Comparison of ENCODE assay signal across 8 cellular contexts in the genomic region with DNA sequence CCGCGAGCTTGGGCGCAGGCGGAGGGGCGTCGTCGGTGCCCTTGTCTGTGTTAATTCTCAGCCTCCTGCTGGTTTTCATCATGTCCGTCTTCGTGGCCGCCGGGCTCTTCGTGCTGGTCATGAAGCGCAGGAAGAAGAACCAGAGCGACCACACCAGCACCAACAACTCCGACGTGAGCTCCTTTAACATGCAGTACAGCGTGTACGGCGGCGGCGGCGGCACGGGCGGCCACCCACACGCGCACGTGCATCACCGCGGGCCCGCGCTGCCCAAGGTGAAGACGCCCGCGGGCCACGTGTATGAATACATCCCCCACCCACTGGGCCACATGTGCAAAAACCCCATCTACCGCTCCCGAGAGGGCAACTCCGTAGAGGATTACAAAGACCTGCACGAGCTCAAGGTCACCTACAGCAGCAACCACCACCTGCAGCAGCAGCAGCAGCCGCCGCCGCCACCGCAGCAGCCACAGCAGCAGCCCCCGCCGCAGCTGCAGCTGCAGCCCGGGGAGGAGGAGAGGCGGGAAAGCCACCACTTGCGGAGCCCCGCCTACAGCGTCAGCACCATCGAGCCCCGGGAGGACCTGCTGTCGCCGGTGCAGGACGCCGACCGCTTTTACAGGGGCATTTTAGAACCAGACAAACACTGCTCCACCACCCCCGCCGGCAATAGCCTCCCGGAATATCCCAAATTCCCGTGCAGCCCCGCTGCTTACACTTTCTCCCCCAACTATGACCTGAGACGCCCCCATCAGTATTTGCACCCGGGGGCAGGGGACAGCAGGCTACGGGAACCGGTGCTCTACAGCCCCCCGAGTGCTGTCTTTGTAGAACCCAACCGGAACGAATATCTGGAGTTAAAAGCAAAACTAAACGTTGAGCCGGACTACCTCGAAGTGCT. TPM values are rescaled to one million over a fixed set of nuclear protein-coding genes. Genes with fewer than 3 reads are reported as not detected.
DNase-seq lines count a peak whose midpoint lies in the region; ATAC-seq and TF ChIP-seq lines count a peak whose summit lies in the region.

No MANE protein-coding gene starts in this region.

- H3K27me3 Mint-ChIP-seq in CD8-positive, alpha-beta T cell (ENCODE audit: low read depth) = peaks cover 59% of the 10 kb centered on the region
- peaks cover 60% of the 10 kb centered on the region for H3K27me3 Mint-ChIP-seq in activated naive CD8-positive, alpha-beta T cell treated with anti-CD3 and anti-CD28 coated beads, Interleukin-2, amount 50 U/mL, for 24 hours

- no peaks in the 10 kb centered on the region for H3K36me3 ChIP-seq in CD8-positive, alpha-beta T cell (ENCODE audit: insufficient read depth, low read length)

- no peak for TF ChIP-seq CTCF in CD8-positive, alpha-beta T cell (IDR thresholded peaks at IDR 0.05)

- peaks cover 29% of the 10 kb centered on the region for H3K4me1 Mint-ChIP-seq in CD8-positive, alpha-beta T cell (ENCODE audit: low read depth)
- H3K4me1 Mint-ChIP-seq in activated naive CD8-positive, alpha-beta T cell treated with anti-CD3 and anti-CD28 coated beads, Interleukin-2, amount 50 U/mL, for 24 hours = peaks cover 28% of the 10 kb centered on the region

- ATAC-seq in CD8-positive, alpha-beta T cell = peak; percentile 49
- no peak for ATAC-seq in activated naive CD8-positive, alpha-beta T cell treated with anti-CD3 and anti-CD28 coated beads, Interleukin-2, amount 50 U/mL, for 24 hours
- no peak for ATAC-seq in stimulated activated naive CD8-positive, alpha-beta T cell treated with anti-CD3 and anti-CD28 coated beads, Interleukin-15, Interleukin-2, amounts not matched to agents 100 U/mL and 50 U/mL, for 24 hours
- ATAC-seq in GM18519 (IDR thresholded peaks at IDR 0.05; ENCODE audit: low FRiP score, unreplicated experiment) = no peak
- ATAC-seq in HG02798 (IDR thresholded peaks at IDR 0.05; ENCODE audit: poor library complexity, unreplicated experiment) = no peak

- no peaks in the 10 kb centered on the region for H3K36me3 Mint-ChIP-seq in CD8-positive, alpha-beta T cell
- peaks cover 1% of the 10 kb centered on the region for H3K36me3 Mint-ChIP-seq in activated naive CD8-positive, alpha-beta T cell treated with anti-CD3 and anti-CD28 coated beads, Interleukin-2, amount 50 U/mL, for 24 hours (ENCODE audit: low read depth)

- peak in 2 of 7 experiments; percentile 25 to 56 for DNase-seq in CD8-positive, alpha-beta T cell
- DNase-seq in NCI-H1105 (lab: John Stamatoyannopoulos, UW) (peak; percentile 39), islet precursor cell (peak; percentile 73)
- DNase-seq in activated naive CD8-positive, alpha-beta T cell treated with anti-CD3 and anti-CD28 coated beads, Interleukin-2, amount 50 U/mL, for 24 hours = no peak
- peak; percentile 10 for DNase-seq in stimulated activated naive CD8-positive, alpha-beta T cell treated with anti-CD3 and anti-CD28 coated beads, Interleukin-15, Interleukin-2, amounts not matched to agents 100 U/mL and 50 U/mL, for 24 hours
- no peak for DNase-seq in activated CD4-positive, alpha-beta T cell treated with anti-CD3 and anti-CD28 coated beads, Interleukin-2, amount 50 U/mL, for 48 hours

- H3K9me3 ChIP-seq in CD8-positive, alpha-beta T cell (ENCODE audit: low read length) = no peaks in the 10 kb centered on the region

- no peak overlapping the region for H3K27ac ChIP-seq in CD8-positive, alpha-beta T cell (ENCODE audit: low read depth, low read length)

- CTCF ChIA-PET in CD8-positive, alpha-beta T cell (lab: Charles Lee) = no interaction called here

- H3K4me1 ChIP-seq in CD8-positive, alpha-beta T cell (ENCODE audit: insufficient read depth, low read length) = peaks cover 20% of the 10 kb centered on the region

- intact Hi-C loops in CD8-positive, alpha-beta T cell (cut with DNase I, micrococcal nuclease) = no loop called here

- peaks cover 2% of the 10 kb centered on the region for H3K9me3 Mint-ChIP-seq in CD8-positive, alpha-beta T cell
- H3K9me3 Mint-ChIP-seq in activated naive CD8-positive, alpha-beta T cell treated with anti-CD3 and anti-CD28 coated beads, Interleukin-2, amount 50 U/mL, for 24 hours = no peaks in the 10 kb centered on the region

- H3K27me3 ChIP-seq in CD8-positive, alpha-beta T cell (ENCODE audit: insufficient read depth, low read length) = peaks cover 22% of the 10 kb centered on the region

- H3K4me3 Mint-ChIP-seq in CD8-positive, alpha-beta T cell = peak overlapping the region; percentile 73
- H3K4me3 Mint-ChIP-seq in activated naive CD8-positive, alpha-beta T cell treated with anti-CD3 and anti-CD28 coated beads, Interleukin-2, amount 50 U/mL, for 24 hours = peak overlapping the region; percentile 59

- POLR2A ChIA-PET in CD8-positive, alpha-beta T cell (lab: Charles Lee) = no interaction called here

- peak overlapping the region; percentile 61 for H3K4me3 ChIP-seq in CD8-positive, alpha-beta T cell (ENCODE audit: low read depth, low read length)

- H3K27ac Mint-ChIP-seq in CD8-positive, alpha-beta T cell = no peak overlapping the region
- no peak overlapping the region for H3K27ac Mint-ChIP-seq in activated naive CD8-positive, alpha-beta T cell treated with anti-CD3 and anti-CD28 coated beads, Interleukin-2, amount 50 U/mL, for 24 hours

RNA-seq across cellular contexts. Expression of gene SLITRK5, which starts 6.4 kb away (rescaled TPM):
- total RNA-seq in CD8-positive, alpha-beta T cell = not detected

Comparison
In these comparisons a context has a peak if more than half of its experiments do, and no peak if none do; other contexts are left out.
1. DNase-seq: peak in NCI-H1105 (single experiment), islet precursor cell (single experiment) and stimulated activated naive CD8-positive, alpha-beta T cell treated with anti-CD3 and anti-CD28 coated beads, Interleukin-15, Interleukin-2, amounts not matched to agents 100 U/mL and 50 U/mL, for 24 hours (single experiment); none in activated naive CD8-positive, alpha-beta T cell treated with anti-CD3 and anti-CD28 coated beads, Interleukin-2, amount 50 U/mL, for 24 hours (single experiment) and activated CD4-positive, alpha-beta T cell treated with anti-CD3 and anti-CD28 coated beads, Interleukin-2, amount 50 U/mL, for 48 hours (0 of 2).